35 cellular contexts compared by ENCODE assay signal in the genomic region with DNA sequence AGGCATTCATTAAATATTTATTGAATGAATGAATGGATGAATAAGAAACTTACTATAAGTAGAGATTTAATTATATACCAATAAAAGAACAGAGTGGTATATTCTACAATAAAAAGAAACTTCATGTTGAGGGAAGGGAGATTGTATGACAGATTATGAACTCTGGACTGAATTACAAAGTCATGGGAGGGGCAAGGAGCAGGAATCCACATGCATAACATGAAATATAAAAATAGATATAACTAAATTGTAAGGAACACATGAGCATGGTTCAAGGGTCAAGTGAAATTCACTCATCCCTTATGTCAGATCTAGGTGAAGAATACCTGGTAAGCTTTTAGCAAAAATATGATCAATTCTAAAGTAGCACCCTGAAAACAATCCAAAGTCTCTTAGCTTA.
"Had no signal": no experiment of that assay in that cellular context is flagged by ENCODE, and none has a peak within 500 bp of the region (broad histone marks: within the 10 kb centered on the region; RNA-seq: fewer than 3 reads in every experiment).

No MANE protein-coding gene starts in this region.

- H3K27me3 ChIP-seq: MG63 had no signal

- H3K27ac ChIP-seq: KMS-11 had no signal

- H3K4me3 ChIP-seq: MG63 had no signal

- H3K36me3 ChIP-seq: MG63 had no signal

- DNase-seq: Karpas-422, Kasumi-1, MG63, MM.1S, MV-4-11, NCI-H1048, NCI-H1092, NCI-H1092 treated with DMSO at 0.1 percent for 48 hours, NCI-H1105, NCI-H1105 treated with DMSO at 0.1 percent for 48 hours, NCI-H1417, NCI-H1417 treated with DMSO at 0.1 percent for 48 hours, NCI-H1436, NCI-H1436 treated with DMSO at 0.1 percent for 48 hours, NCI-H146, NCI-H1694, NCI-H1694 treated with DMSO at 0.1 percent for 48 hours, NCI-H187, NCI-H187 treated with DMSO at 0.1 percent for 48 hours, NCI-H1930, NCI-H2029, NCI-H2029 treated with DMSO at 0.1 percent for 48 hours, NCI-H2081, NCI-H2081 treated with DMSO at 0.1 percent for 48 hours, NCI-H2107, NCI-H2171, NCI-H2171 treated with DMSO at 0.1 percent for 48 hours, NCI-H2227 treated with DMSO at 0.1 percent for 48 hours, NCI-H226, NCI-H345, NCI-H446, NCI-H446 treated with DMSO at 0.1 percent for 48 hours, NCI-H510A, NCI-H510A treated with DMSO at 0.1 percent for 48 hours had no signal

- H3K9me3 ChIP-seq: MG63 had no signal
